ENCODE assay signal across 8 cellular contexts in genomic region chr9:13213337-13213736, GRCh38.
DNase-seq lines count a peak whose midpoint lies in the region; ATAC-seq and TF ChIP-seq lines count a peak whose summit lies in the region.

No MANE protein-coding gene starts in this region.

- H3K36me3 ChIP-seq in osteoblast (ENCODE audit: insufficient read depth, low read length) = peaks cover 5% of the 10 kb centered on the region

- TF ChIP-seq CTCF in NB4 (IDR thresholded peaks at IDR 0.05; ENCODE audit: low read depth, low read length) (no peak), choroid plexus epithelial cell (conservative IDR thresholded peaks at IDR 0.05; ENCODE audit: low read depth, low read length) (peak; percentile 46), osteoblast (IDR thresholded peaks at IDR 0.05; ENCODE audit: extremely low read depth, low read depth, low read length) (peak; percentile 50)

- no peaks in the 10 kb centered on the region for H3K27me3 ChIP-seq in osteoblast (ENCODE audit: insufficient read depth, low read length)

- no peaks in the 10 kb centered on the region for H3K4me1 ChIP-seq in osteoblast (ENCODE audit: insufficient read depth, low read length)

- no peak overlapping the region for H3K4me2 ChIP-seq in osteoblast (ENCODE audit: insufficient read depth, low read length)

- no peak for TF ChIP-seq POLR2A in NB4 (IDR thresholded peaks at IDR 0.05; ENCODE audit: extremely low read depth, insufficient read length)

- no peaks in the 10 kb centered on the region for H4K20me1 ChIP-seq in osteoblast (ENCODE audit: insufficient read depth, low read length)

- no peaks in the 10 kb centered on the region for H3K79me2 ChIP-seq in osteoblast (ENCODE audit: insufficient read depth, low read length)

- DNase-seq in EL = peak; percentile 23
- DNase-seq in NB4 (ENCODE audit: low read depth) = peak; percentile 30
- peak; percentile 61 for DNase-seq in choroid plexus epithelial cell (ENCODE audit: low read depth)
- DNase-seq in osteoblast (ENCODE audit: insufficient read length, low spot score, missing footprints) = no peak
- no peak for DNase-seq in SW480 (ENCODE audit: low spot score)
- DNase-seq in mesenteric fat pad (ENCODE audit: low spot score) = no peak
- no peak for DNase-seq in activated effector memory CD4-positive, alpha-beta T cell treated with Interleukin-2 at 50 U/mL for 16 hours

- no peak overlapping the region for H3K27ac ChIP-seq in osteoblast (ENCODE audit: low read depth, low read length)

- H2AFZ ChIP-seq in osteoblast (ENCODE audit: low read length) = no peak overlapping the region

- no peak overlapping the region for H3K4me3 ChIP-seq in NB4 (ENCODE audit: low read depth, low read length)
- no peak overlapping the region for H3K4me3 ChIP-seq in choroid plexus epithelial cell (ENCODE audit: low read depth, low read length)
- no peak overlapping the region for H3K4me3 ChIP-seq in osteoblast (ENCODE audit: insufficient read depth, low read length)

- no peak for ATAC-seq in GM21390 (IDR thresholded peaks at IDR 0.05; ENCODE audit: unreplicated experiment)

- H3K9me3 ChIP-seq in osteoblast (ENCODE audit: low read depth, low read length) = no peaks in the 10 kb centered on the region

Comparison
In these comparisons a context has a peak if more than half of its experiments do, and no peak if none do; other contexts are left out.
1. DNase-seq: peak in EL (single experiment), NB4 (single experiment) and choroid plexus epithelial cell (single experiment); none in osteoblast (single experiment), SW480 (single experiment), mesenteric fat pad (single experiment) and activated effector memory CD4-positive, alpha-beta T cell treated with Interleukin-2 at 50 U/mL for 16 hours (single experiment).